ENCODE assay signal across 8 cellular contexts in genomic region chr1:175191654-175192053, GRCh38. TPM values are rescaled to one million over a fixed set of nuclear protein-coding genes. Genes with fewer than 3 reads are reported as not detected.
DNase-seq lines count a peak whose midpoint lies in the region; ATAC-seq and TF ChIP-seq lines count a peak whose summit lies in the region.

No MANE protein-coding gene starts in this region.

- H3K27me3 Mint-ChIP-seq in Caco-2 (ENCODE audit: insufficient read depth, unreplicated experiment) (no peaks in the 10 kb centered on the region), GM23338 (ENCODE audit: insufficient read depth, low read depth, poor library complexity) (peaks cover 18% of the 10 kb centered on the region), nephron progenitor cell (ENCODE audit: low read depth, poor library complexity) (peaks cover 99% of the 10 kb centered on the region)

- no peak overlapping the region for H3K27ac ChIP-seq in GM23338 (ENCODE audit: low read depth)
- H3K27ac ChIP-seq in RWPE1: peak overlapping the region; percentile 90

- H3K36me3 Mint-ChIP-seq in Caco-2 (ENCODE audit: insufficient read depth, unreplicated experiment): peaks cover 6% of the 10 kb centered on the region
- no peaks in the 10 kb centered on the region for H3K36me3 Mint-ChIP-seq in GM23338 (ENCODE audit: low read depth)
- H3K36me3 Mint-ChIP-seq in nephron progenitor cell (ENCODE audit: low read depth): no peaks in the 10 kb centered on the region

- H3K9me3 Mint-ChIP-seq in Caco-2 (ENCODE audit: unreplicated experiment) (no peaks in the 10 kb centered on the region), GM23338 (no peaks in the 10 kb centered on the region), nephron progenitor cell (no peaks in the 10 kb centered on the region)

- H4K20me1 ChIP-seq in GM23338 (replicated peaks; ENCODE audit: insufficient read depth): no peaks in the 10 kb centered on the region

- no peaks in the 10 kb centered on the region for H3K9me3 ChIP-seq in Caco-2

- no peaks in the 10 kb centered on the region for H3K79me2 ChIP-seq in GM23338 (replicated peaks; ENCODE audit: insufficient read depth)

- intact Hi-C loops in Caco-2 (cut with micrococcal nuclease; ENCODE audit: unreplicated experiment): loop anchor here (1.0 kb wide), 2 partner anchors 36 to 78 kb away; no protein-coding TSS in a partner anchor

- H3K36me3 ChIP-seq in Caco-2 (ENCODE audit: control insufficient read depth, insufficient read depth, low read length): no peaks in the 10 kb centered on the region
- no peaks in the 10 kb centered on the region for H3K36me3 ChIP-seq in GM23338 (ENCODE audit: insufficient read depth)

- peak overlapping the region; percentile 94 for H3K27ac Mint-ChIP-seq in Caco-2 (ENCODE audit: unreplicated experiment)
- H3K27ac Mint-ChIP-seq in GM23338: no peak overlapping the region
- H3K27ac Mint-ChIP-seq in nephron progenitor cell: no peak overlapping the region

- H3K4me1 ChIP-seq in Caco-2 (no peaks in the 10 kb centered on the region), GM23338 (ENCODE audit: insufficient read depth) (peaks cover 11% of the 10 kb centered on the region; the same call in 1 of the 2 replicates)

- no peak for DNase-seq in Caco-2
- DNase-seq in GM23338 (ENCODE audit: low spot score): peak; percentile 37
- DNase-seq in RWPE1 (ENCODE audit: low spot score): no peak
- DNase-seq in epithelial cell of proximal tubule (ENCODE audit: low read depth): no peak
- no peak for DNase-seq in nephron progenitor cell
- DNase-seq in A172 (ENCODE audit: low spot score): no peak
- no peak for DNase-seq in anterior cingulate cortex (lab: John Stamatoyannopoulos, UW)

- H3K27me3 ChIP-seq in Caco-2 (replicated peaks; ENCODE audit: control insufficient read depth, insufficient read depth, low read length) (no peaks in the 10 kb centered on the region), GM23338 (ENCODE audit: insufficient read depth) (peaks cover 31% of the 10 kb centered on the region)

- ATAC-seq in GM23338 (peak; percentile 19), GM21717 (IDR thresholded peaks at IDR 0.05; ENCODE audit: unreplicated experiment) (no peak)

- H3K9me2 ChIP-seq in GM23338 (ENCODE audit: insufficient read depth): no peaks in the 10 kb centered on the region

- H3K4me2 ChIP-seq in GM23338: peak overlapping the region; percentile 86

- peak overlapping the region; percentile 98 for H2AFZ ChIP-seq in GM23338

- H3K4me3 Mint-ChIP-seq in Caco-2 (ENCODE audit: unreplicated experiment) (peak overlapping the region; percentile 87), GM23338 (peak overlapping the region; percentile 87), nephron progenitor cell (peak overlapping the region; percentile 88)

- H3K4me3 ChIP-seq in Caco-2 (ENCODE audit: low read depth, low read length) (peak overlapping the region; percentile 67), GM23338 (peak overlapping the region; percentile 62), epithelial cell of proximal tubule (ENCODE audit: low read depth, low read length) (peak overlapping the region; percentile 64)

- BruUV-seq in Caco-2 (replicated peaks; lab: Mats Ljungman, UMichigan): no TSS peak

- peaks cover 7% of the 10 kb centered on the region; the same call in 1 of the 2 replicates for H3F3A ChIP-seq in GM23338 (replicated peaks; ENCODE audit: low read depth)

- CTCF ChIA-PET in Caco-2 (lab: Charles Lee) (interaction anchor here (0.6 to 1.3 kb wide), 4 partner anchors 9 to 126 kb away, joined by 3 to 5 read pairs (median 4); no protein-coding TSS in a partner anchor), RWPE1 (lab: Yijun Ruan, JAX) (interaction anchor here (0.6 to 1.2 kb wide), 3 partner anchors 11 to 74 kb away, joined by 3 to 4 read pairs (median 4); no protein-coding TSS in a partner anchor)

- POLR2A ChIA-PET in Caco-2 (lab: Charles Lee) (no interaction called here), RWPE1 (lab: Yijun Ruan, JAX; ENCODE audit: low non-redundant PET) (no interaction called here)

- no peak for TF ChIP-seq CTCF in Caco-2 (IDR thresholded peaks at IDR 0.05; ENCODE audit: insufficient read depth in 1 of 2, low read depth in 1 of 2, low read length in 1 of 2, severe bottlenecking in 1 of 2, unreplicated experiment in 1 of 2)
- TF ChIP-seq CTCF in GM23338 (conservative IDR thresholded peaks at IDR 0.05; ENCODE audit: low read depth in 2 of 2): no peak
- TF ChIP-seq CTCF in RWPE1 (conservative IDR thresholded peaks at IDR 0.05; ENCODE audit: low read depth): no peak
- no peak for TF ChIP-seq CTCF in epithelial cell of proximal tubule (conservative IDR thresholded peaks at IDR 0.05; ENCODE audit: low read depth, low read length)
- no peak for TF ChIP-seq CTCF in nephron progenitor cell (IDR thresholded peaks at IDR 0.05)

- peaks cover 10% of the 10 kb centered on the region for H3K4me1 Mint-ChIP-seq in Caco-2 (ENCODE audit: low read depth, unreplicated experiment)
- no peaks in the 10 kb centered on the region for H3K4me1 Mint-ChIP-seq in GM23338
- H3K4me1 Mint-ChIP-seq in nephron progenitor cell: peaks cover 8% of the 10 kb centered on the region

TF ChIP-seq in GM23338, 12 proteins besides CTCF, POLR2A, EP300 and RAD21 (continues in another document):
- TF ChIP-seq EZH2 (IDR thresholded peaks at IDR 0.05; ENCODE audit: low read depth, unreplicated experiment) (no peak), ZNF462 (CRISPR knock-in tag; IDR thresholded peaks at IDR 0.05) (no peak)

RNA-seq across cellular contexts. Expression of gene KIAA0040, which starts 0.9 kb away (rescaled TPM):
- total RNA-seq in Caco-2 (2022) (18.9 and 24.9 TPM in 2 replicates), epithelial cell of proximal tubule (4.2 and 5.4 TPM in 2 replicates)
- 10.2 and 11.9 TPM in 2 replicates for total RNA-seq in GM23338 (2014; rRNA removed; shearing (Covaris generic))
- polyA plus RNA-seq in GM23338 (2016; fragmentation: Nextera tagmentation; extraction: Ambion mirVana): 7.0 and 7.3 TPM in 2 replicates
- 0.24 TPM in 1 of 2 replicates, not detected in the other for total RNA-seq in A172 (2014; rRNA removed; shearing (Covaris generic))
